ENCODE assay signal across 8 cellular contexts in genomic region chr17:60077672-60078519, GRCh38. TPM values are rescaled to one million over a fixed set of nuclear protein-coding genes. Genes with fewer than 3 reads are reported as not detected.
DNase-seq lines count a peak whose midpoint lies in the region; ATAC-seq and TF ChIP-seq lines count a peak whose summit lies in the region.

No MANE protein-coding gene starts in this region.

- DNase-seq in SKM-1 (lab: John Stamatoyannopoulos, UW; ENCODE audit: unreplicated experiment) (peak; percentile 25), SKM-1 treated with dmso at 0.1 percent for 144 hours (lab: John Stamatoyannopoulos, UW; ENCODE audit: unreplicated experiment) (no peak), lower leg skin (ENCODE audit: low spot score in 2 of 2) (no peak), NCI-H2171 treated with DMSO at 0.1 percent for 48 hours (lab: John Stamatoyannopoulos, UW) (no peak)
- DNase-seq in T-helper 2 cell treated with Interferon-gamma antibody and Interleukin-4, amounts not matched to agents 5 μg/mL and 100 μg/mL, for 36 hours (ENCODE audit: low spot score), result peak; percentile 71
- DNase-seq in central memory CD8-positive, alpha-beta T cell (ENCODE audit: low spot score in 2 of 2), result peak in 1 of 2 donors; percentile 12
- DNase-seq in stimulated activated naive B cell treated with anti-CD40 and anti-IgM and Interleukin-4, amounts not matched to agents 10 μg/mL and 1 μg/mL and 100 μg/mL, for 72 hours, result no peak

- no peak for TF ChIP-seq POLR2A in lower leg skin (IDR thresholded peaks at IDR 0.05)

- peak overlapping the region; percentile 53 for H3K4me3 ChIP-seq in lower leg skin (ENCODE audit: low read depth, poor library complexity, severe bottlenecking)

- no peaks in the 10 kb centered on the region for H3K9me3 Mint-ChIP-seq in T-helper 2 cell treated with Interferon-gamma antibody and Interleukin-4, amounts not matched to agents 5 μg/mL and 100 μg/mL, for 36 hours
- no peaks in the 10 kb centered on the region for H3K9me3 Mint-ChIP-seq in central memory CD8-positive, alpha-beta T cell
- no peaks in the 10 kb centered on the region for H3K9me3 Mint-ChIP-seq in stimulated activated naive B cell treated with anti-CD40 and anti-IgM and Interleukin-4, amounts not matched to agents 10 μg/mL and 1 μg/mL and 100 μg/mL, for 72 hours

- peak; percentile 12 for ATAC-seq in HG03196 (IDR thresholded peaks at IDR 0.05; ENCODE audit: unreplicated experiment)
- ATAC-seq in central memory CD8-positive, alpha-beta T cell (replicated peaks; ENCODE audit: extremely low read depth, poor library complexity, severe bottlenecking), result peak; percentile 72
- ATAC-seq in stimulated activated naive B cell treated with anti-CD40 and anti-IgM and Interleukin-4, amounts not matched to agents 10 μg/mL and 1 μg/mL and 100 μg/mL, for 72 hours (replicated peaks), result peak; percentile 73 to 76

- peaks cover 33% of the 10 kb centered on the region for H3K4me1 Mint-ChIP-seq in T-helper 2 cell treated with Interferon-gamma antibody and Interleukin-4, amounts not matched to agents 5 μg/mL and 100 μg/mL, for 36 hours (ENCODE audit: low read depth)
- peaks cover 19% of the 10 kb centered on the region for H3K4me1 Mint-ChIP-seq in central memory CD8-positive, alpha-beta T cell
- peaks cover 24 to 39% of the 10 kb centered on the region in 2 donors for H3K4me1 Mint-ChIP-seq in stimulated activated naive B cell treated with anti-CD40 and anti-IgM and Interleukin-4, amounts not matched to agents 10 μg/mL and 1 μg/mL and 100 μg/mL, for 72 hours

- 20 to 21% methylated on average over 18 of the region's 18 CpGs for WGBS in lower leg skin, 2 donors

- peaks cover 8% of the 10 kb centered on the region for H3K36me3 Mint-ChIP-seq in T-helper 2 cell treated with Interferon-gamma antibody and Interleukin-4, amounts not matched to agents 5 μg/mL and 100 μg/mL, for 36 hours (ENCODE audit: low read depth)
- peaks cover 19% of the 10 kb centered on the region for H3K36me3 Mint-ChIP-seq in central memory CD8-positive, alpha-beta T cell (ENCODE audit: insufficient read depth)
- peaks cover 16 to 21% of the 10 kb centered on the region in 2 donors for H3K36me3 Mint-ChIP-seq in stimulated activated naive B cell treated with anti-CD40 and anti-IgM and Interleukin-4, amounts not matched to agents 10 μg/mL and 1 μg/mL and 100 μg/mL, for 72 hours

- peak overlapping the region; percentile 92 for H3K4me3 Mint-ChIP-seq in T-helper 2 cell treated with Interferon-gamma antibody and Interleukin-4, amounts not matched to agents 5 μg/mL and 100 μg/mL, for 36 hours
- peak overlapping the region; percentile 96 for H3K4me3 Mint-ChIP-seq in central memory CD8-positive, alpha-beta T cell
- peak overlapping the region; percentile 81 to 87 for H3K4me3 Mint-ChIP-seq in stimulated activated naive B cell treated with anti-CD40 and anti-IgM and Interleukin-4, amounts not matched to agents 10 μg/mL and 1 μg/mL and 100 μg/mL, for 72 hours

- H3K27me3 Mint-ChIP-seq in T-helper 2 cell treated with Interferon-gamma antibody and Interleukin-4, amounts not matched to agents 5 μg/mL and 100 μg/mL, for 36 hours (ENCODE audit: low read depth), result no peaks in the 10 kb centered on the region
- no peaks in the 10 kb centered on the region for H3K27me3 Mint-ChIP-seq in central memory CD8-positive, alpha-beta T cell
- H3K27me3 Mint-ChIP-seq in stimulated activated naive B cell treated with anti-CD40 and anti-IgM and Interleukin-4, amounts not matched to agents 10 μg/mL and 1 μg/mL and 100 μg/mL, for 72 hours, result no peaks in the 10 kb centered on the region

- intact Hi-C loops in lower leg skin (cut with DNase I; ENCODE audit: low total_unique reads), result no loop called here

- H3K27ac Mint-ChIP-seq in T-helper 2 cell treated with Interferon-gamma antibody and Interleukin-4, amounts not matched to agents 5 μg/mL and 100 μg/mL, for 36 hours, result peak overlapping the region; percentile 95
- peak overlapping the region; percentile 88 for H3K27ac Mint-ChIP-seq in central memory CD8-positive, alpha-beta T cell (ENCODE audit: low read depth)
- peak overlapping the region; percentile 95 for H3K27ac Mint-ChIP-seq in stimulated activated naive B cell treated with anti-CD40 and anti-IgM and Interleukin-4, amounts not matched to agents 10 μg/mL and 1 μg/mL and 100 μg/mL, for 72 hours

- no peak for TF ChIP-seq CTCF in lower leg skin (IDR thresholded peaks at IDR 0.05)

RNA-seq across cellular contexts. Expression of gene HEATR6, which starts 0.8 kb away (rescaled TPM):
- 10 to 100 TPM; 13.5 to 18.5 (median 16.2) TPM for total RNA-seq in lower leg skin

Comparison
In these comparisons a context has a peak if more than half of its experiments do, and no peak if none do; other contexts are left out.
1. DNase-seq: peak in SKM-1 (single experiment) and T-helper 2 cell treated with Interferon-gamma antibody and Interleukin-4, amounts not matched to agents 5 μg/mL and 100 μg/mL, for 36 hours (single experiment); none in SKM-1 treated with dmso at 0.1 percent for 144 hours (single experiment), lower leg skin (0 of 2), stimulated activated naive B cell treated with anti-CD40 and anti-IgM and Interleukin-4, amounts not matched to agents 10 μg/mL and 1 μg/mL and 100 μg/mL, for 72 hours (single experiment) and NCI-H2171 treated with DMSO at 0.1 percent for 48 hours (single experiment).
2. ATAC-seq: peak in every context shown above with its lines; median percentile 74 in stimulated activated naive B cell treated with anti-CD40 and anti-IgM and Interleukin-4, amounts not matched to agents 10 μg/mL and 1 μg/mL and 100 μg/mL, for 72 hours; 72 in central memory CD8-positive, alpha-beta T cell; 12 in HG03196.
3. Peak in every context shown above with its lines, with median percentiles within 50 percentile points of each other: H3K27ac Mint-ChIP-seq and H3K4me3 Mint-ChIP-seq.